1 cellular context compared by ENCODE assay signal in genomic region chr6:124223596-124223995, GRCh38.
TF ChIP-seq lines count a peak whose summit lies in the region.

No MANE protein-coding gene starts in this region.

TF ChIP-seq in H1, 55 proteins besides CTCF, POLR2A, EP300 and RAD21 (continued from another document):
- no peak for TF ChIP-seq SIN3A (conservative IDR thresholded peaks at IDR 0.05 in 1 of 2, IDR thresholded peaks at IDR 0.05 in 1 of 2; ENCODE audit: low read depth in 1 of 2, low read length in 2 of 2)
TF ChIP-seq in H1: peak in this region for 1.
